Comparison of ENCODE assay signal across 1 cellular context in the genomic region with DNA sequence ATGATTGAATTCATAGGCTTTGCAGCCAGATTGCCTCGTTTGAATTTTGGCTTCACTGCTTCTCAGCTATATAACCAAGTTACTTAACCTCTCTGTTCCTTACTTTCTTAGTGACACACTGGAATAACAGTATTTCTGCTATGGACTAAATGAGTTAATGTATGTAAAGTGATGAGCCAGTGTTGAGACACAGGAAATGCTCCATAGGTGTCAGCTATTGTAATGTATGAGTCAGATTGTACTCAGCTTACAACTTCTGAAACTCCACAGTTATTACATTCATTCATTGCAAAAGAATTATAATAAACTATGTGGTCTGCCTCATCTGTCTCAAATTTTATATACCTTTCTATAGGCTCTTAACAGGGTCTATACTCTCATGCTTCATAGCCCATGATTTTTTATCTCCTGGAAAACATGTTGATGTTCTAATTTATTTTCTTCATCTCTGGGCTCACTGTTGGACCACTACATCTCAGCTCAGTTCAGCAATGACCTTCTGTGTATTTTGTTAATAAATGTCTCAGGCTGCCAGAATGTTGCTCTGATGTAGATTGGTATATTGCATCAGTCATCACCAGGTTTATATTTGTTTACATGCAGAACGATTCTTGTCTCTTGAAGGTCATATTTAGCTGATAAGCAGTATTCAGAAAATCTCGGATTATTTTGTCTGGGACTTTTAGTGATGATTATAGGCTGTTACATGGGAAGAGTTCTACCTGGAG.
TF ChIP-seq lines count a peak whose summit lies in the region.

No MANE protein-coding gene starts in this region.

TF ChIP-seq in WTC11, 78 proteins besides CTCF, POLR2A, EP300 and RAD21 (continued from another document):
- TF ChIP-seq TP53 (CRISPR knock-in tag; IDR thresholded peaks at IDR 0.05), result no peak
